Comparison of ENCODE assay signal across 12 cellular contexts in the genomic region with DNA sequence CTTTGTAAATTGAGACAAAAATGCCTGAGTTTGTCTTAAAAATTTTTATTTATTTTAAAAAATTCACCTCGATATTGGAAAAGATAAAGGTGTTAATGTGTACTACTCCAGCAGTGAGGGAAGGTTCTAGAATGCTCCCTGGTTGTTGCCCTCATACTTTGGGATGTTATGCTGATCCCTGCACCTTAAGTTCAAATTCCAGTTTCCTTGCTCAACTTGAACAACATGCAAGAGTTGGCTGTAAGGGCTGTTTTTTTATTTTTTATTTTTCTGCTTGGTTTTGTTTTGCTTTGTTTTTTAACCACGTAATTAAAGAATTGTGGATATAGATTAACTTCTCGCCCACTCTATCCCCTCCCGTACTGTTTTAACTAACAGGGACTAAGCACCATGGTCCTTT.
DNase-seq lines count a peak whose midpoint lies in the region; ATAC-seq and TF ChIP-seq lines count a peak whose summit lies in the region.
"Had no signal": no experiment of that assay in that cellular context is flagged by ENCODE, and none has a peak within 500 bp of the region (broad histone marks: within the 10 kb centered on the region; RNA-seq: fewer than 3 reads in every experiment).

No MANE protein-coding gene starts in this region.

- no peak overlapping the region for H3K4me3 Mint-ChIP-seq in T-helper 1 cell treated with Interleukin-12 subunit alpha and Interleukin-12 subunit beta and Interleukin-4 antibody, amounts not matched to agents 30 μg/mL and 1 μg/mL, for 36 hours

- peaks cover 9% of the 10 kb centered on the region for H3K36me3 Mint-ChIP-seq in T-helper 1 cell treated with Interleukin-12 subunit alpha and Interleukin-12 subunit beta and Interleukin-4 antibody, amounts not matched to agents 30 μg/mL and 1 μg/mL, for 36 hours (ENCODE audit: low read depth)

- H3K27ac ChIP-seq in ascending aorta (peak overlapping the region; percentile 58 to 71), suprapubic skin (peak overlapping the region; percentile 33)

- H3K27me3 Mint-ChIP-seq in T-helper 1 cell treated with Interleukin-12 subunit alpha and Interleukin-12 subunit beta and Interleukin-4 antibody, amounts not matched to agents 30 μg/mL and 1 μg/mL, for 36 hours (ENCODE audit: low read depth) = no peaks in the 10 kb centered on the region

- H3K9me3 ChIP-seq in ascending aorta = no peaks in the 10 kb centered on the region
- no peaks in the 10 kb centered on the region for H3K9me3 ChIP-seq in suprapubic skin

- no peaks in the 10 kb centered on the region for H3K36me3 ChIP-seq in ascending aorta
- no peaks in the 10 kb centered on the region for H3K36me3 ChIP-seq in suprapubic skin

- TF ChIP-seq POLR2A in suprapubic skin (IDR thresholded peaks at IDR 0.05) = no peak

- no peaks in the 10 kb centered on the region for H3K27me3 ChIP-seq in ascending aorta
- H3K27me3 ChIP-seq in suprapubic skin = no peaks in the 10 kb centered on the region

- peaks cover 9 to 20% of the 10 kb centered on the region in 2 donors for H3K4me1 ChIP-seq in ascending aorta
- peaks cover 26% of the 10 kb centered on the region for H3K4me1 ChIP-seq in suprapubic skin

- H3K27ac Mint-ChIP-seq in T-helper 1 cell treated with Interleukin-12 subunit alpha and Interleukin-12 subunit beta and Interleukin-4 antibody, amounts not matched to agents 30 μg/mL and 1 μg/mL, for 36 hours = peak overlapping the region; percentile 73

- 87% methylated on average over 4 of the region's 4 CpGs for WGBS in suprapubic skin

- H3K4me1 Mint-ChIP-seq in T-helper 1 cell treated with Interleukin-12 subunit alpha and Interleukin-12 subunit beta and Interleukin-4 antibody, amounts not matched to agents 30 μg/mL and 1 μg/mL, for 36 hours (ENCODE audit: low read depth) = peaks cover 44% of the 10 kb centered on the region

- no peak for DNase-seq in T-helper 1 cell
- no peak for DNase-seq in ascending aorta (ENCODE audit: low spot score in 2 of 2)
- DNase-seq in left colon = no peak
- DNase-seq in suprapubic skin (ENCODE audit: low spot score in 2 of 2) = no peak
- no peak for DNase-seq in NCI-H2107 treated with DMSO at 0.1 percent for 48 hours (lab: John Stamatoyannopoulos, UW; ENCODE audit: unreplicated experiment)
- DNase-seq in stimulated activated naive CD4-positive, alpha-beta T cell treated with Interleukin-2 at 50 U/mL for 16 hours (lab: John Stamatoyannopoulos, UW) = no peak
- DNase-seq in amygdala (lab: John Stamatoyannopoulos, UW) = no peak
- DNase-seq: activated CD4-positive, alpha-beta T cell treated with anti-CD3 and anti-CD28 coated beads for 48 hours; anterior cingulate cortex; NCI-H1436 treated with DMSO at 0.1 percent for 48 hours; substantia nigra had no signal

- no peak overlapping the region for H3K4me3 ChIP-seq in ascending aorta
- H3K4me3 ChIP-seq in suprapubic skin = no peak overlapping the region

- TF ChIP-seq CTCF in ascending aorta (IDR thresholded peaks at IDR 0.05) (no peak), suprapubic skin (IDR thresholded peaks at IDR 0.05) (no peak)

- intact Hi-C loops in ascending aorta (cut with DNase I) = loop anchor here (5.0 to 10.0 kb wide), 2 partner anchors 64 to 232 kb away; no protein-coding TSS in a partner anchor
- intact Hi-C loops in left colon (cut with DNase I, micrococcal nuclease) = no loop called here

- peaks cover 11% of the 10 kb centered on the region for H3K9me3 Mint-ChIP-seq in T-helper 1 cell treated with Interleukin-12 subunit alpha and Interleukin-12 subunit beta and Interleukin-4 antibody, amounts not matched to agents 30 μg/mL and 1 μg/mL, for 36 hours

- peak; percentile 20 for ATAC-seq in left colon

- TF ChIP-seq EP300 in suprapubic skin (IDR thresholded peaks at IDR 0.05) = no peak
